1 cellular context compared by ENCODE assay signal in genomic region chr10:112373912-112374338, GRCh38.
TF ChIP-seq lines count a peak whose summit lies in the region.

TSS of gene ACSL5 (plus strand) at chr10:112374116. CDS start at chr10:112394947, 20,831 bp downstream.

TF ChIP-seq in K562, 482 proteins besides CTCF, POLR2A, EP300 and RAD21 (continued from another document):
- TF ChIP-seq ZNF609 (CRISPR knock-in tag; IDR thresholded peaks at IDR 0.05; ENCODE audit: borderline replicate concordance) = no peak
